In genomic region chr19:46298477-46299003, GRCh38 we compare ENCODE assay signal across 11 cellular contexts. TPM values are rescaled to one million over a fixed set of nuclear protein-coding genes. Genes with fewer than 3 reads are reported as not detected.
DNase-seq lines count a peak whose midpoint lies in the region; ATAC-seq, FAIRE-seq and TF ChIP-seq lines count a peak whose summit lies in the region.
"Had no signal": no experiment of that assay in that cellular context is flagged by ENCODE, and none has a peak within 500 bp of the region (broad histone marks: within the 10 kb centered on the region; RNA-seq: fewer than 3 reads in every experiment).

No MANE protein-coding gene starts in this region.

- H3K9me3 Mint-ChIP-seq in endothelial cell (ENCODE audit: unreplicated experiment) (no peaks in the 10 kb centered on the region), type B pancreatic cell (no peaks in the 10 kb centered on the region), glutamatergic neuron (ENCODE audit: unreplicated experiment) (no peaks in the 10 kb centered on the region)

- H3K27ac Mint-ChIP-seq in endothelial cell (ENCODE audit: unreplicated experiment) (no peak overlapping the region), type B pancreatic cell (peak overlapping the region; percentile 79), glutamatergic neuron (ENCODE audit: unreplicated experiment) (no peak overlapping the region)
- H3K27ac Mint-ChIP-seq: activated naive CD8-positive, alpha-beta T cell had no signal

- H3K4me1 Mint-ChIP-seq in endothelial cell (ENCODE audit: unreplicated experiment) (peaks cover 29% of the 10 kb centered on the region), type B pancreatic cell (ENCODE audit: unreplicated experiment) (peaks cover 17% of the 10 kb centered on the region), glutamatergic neuron (ENCODE audit: low read depth, unreplicated experiment) (no peaks in the 10 kb centered on the region)

- DNase-seq in NCI-H1092 treated with DMSO at 0.1 percent for 48 hours (lab: John Stamatoyannopoulos, UW): peak; percentile 40
- DNase-seq in NCI-H1092 (lab: John Stamatoyannopoulos, UW): no peak
- no peak for DNase-seq in endothelial cell (ENCODE audit: low spot score)
- no peak for DNase-seq in type B pancreatic cell (ENCODE audit: extremely low spot score, unreplicated experiment)
- DNase-seq in glutamatergic neuron: no peak
- no peak for DNase-seq in GM12891 (ENCODE audit: insufficient read length, low spot score)
- DNase-seq: activated CD4-positive, alpha-beta T cell treated with anti-CD3 and anti-CD28 coated beads for 1 hour had no signal

- H3K4me1 ChIP-seq in muscle layer of colon (ENCODE audit: insufficient read depth, low read length): peaks cover 49% of the 10 kb centered on the region

- H3K27me3 Mint-ChIP-seq in endothelial cell (ENCODE audit: unreplicated experiment): peaks cover 7% of the 10 kb centered on the region
- peaks cover 10% of the 10 kb centered on the region for H3K27me3 Mint-ChIP-seq in type B pancreatic cell
- H3K27me3 Mint-ChIP-seq in glutamatergic neuron (ENCODE audit: unreplicated experiment): peaks cover 3% of the 10 kb centered on the region

- H3K9ac ChIP-seq in muscle layer of colon (ENCODE audit: low read length): peak overlapping the region; percentile 49

- ATAC-seq in HG03432 (IDR thresholded peaks at IDR 0.05; ENCODE audit: unreplicated experiment): no peak

- FAIRE-seq in GM12891 (lab: Jason Lieb, UNC): no peak
- FAIRE-seq: A204.1 had no signal

- no peaks in the 10 kb centered on the region for H3K27me3 ChIP-seq in muscle layer of colon (ENCODE audit: control insufficient read depth in 1 of 2, insufficient read depth in 2 of 2, low read length in 2 of 2)

- H3K36me3 ChIP-seq in muscle layer of colon (ENCODE audit: insufficient read depth, low read length): no peaks in the 10 kb centered on the region

- H3K4me3 Mint-ChIP-seq in endothelial cell (ENCODE audit: unreplicated experiment): peak overlapping the region; percentile 42
- peak overlapping the region; percentile 70 for H3K4me3 Mint-ChIP-seq in type B pancreatic cell
- no peak overlapping the region for H3K4me3 Mint-ChIP-seq in glutamatergic neuron (ENCODE audit: unreplicated experiment)
- H3K4me3 Mint-ChIP-seq: activated naive CD8-positive, alpha-beta T cell had no signal

- TF ChIP-seq CTCF in endothelial cell (IDR thresholded peaks at IDR 0.05; ENCODE audit: unreplicated experiment): no peak
- TF ChIP-seq CTCF in type B pancreatic cell (conservative IDR thresholded peaks at IDR 0.05): no peak
- TF ChIP-seq CTCF in glutamatergic neuron (IDR thresholded peaks at IDR 0.05; ENCODE audit: partially characterized antibody, unreplicated experiment): no peak

- H3K36me3 Mint-ChIP-seq in endothelial cell (ENCODE audit: low read depth, unreplicated experiment) (peaks cover 6% of the 10 kb centered on the region), type B pancreatic cell (peaks cover 3% of the 10 kb centered on the region), glutamatergic neuron (ENCODE audit: unreplicated experiment) (no peaks in the 10 kb centered on the region)

- no peaks in the 10 kb centered on the region for H3K9me3 ChIP-seq in muscle layer of colon (ENCODE audit: low read length)

- peak overlapping the region; percentile 97 for H3K27ac ChIP-seq in muscle layer of colon (ENCODE audit: low read depth, low read length)

- peak overlapping the region; percentile 44 to 81 for H3K4me3 ChIP-seq in muscle layer of colon (ENCODE audit: low read depth in 1 of 2, low read length in 2 of 2)

- TF ChIP-seq POLR2A in GM12891 (IDR thresholded peaks at IDR 0.05; ENCODE audit: low read depth, low read length): no peak

TF ChIP-seq in GM12891, 5 proteins besides CTCF, POLR2A, EP300 and RAD21:
- TF ChIP-seq POU2F2 (IDR thresholded peaks at IDR 0.05; ENCODE audit: low read depth, low read length) (no peak), TAF1 (IDR thresholded peaks at IDR 0.05; ENCODE audit: low read depth, low read length) (no peak), SPI1 (IDR thresholded peaks at IDR 0.05; ENCODE audit: low read depth, low read length) (no peak), PAX5 (IDR thresholded peaks at IDR 0.05; ENCODE audit: insufficient read depth, low read length, severe bottlenecking) (no peak), POLR2AphosphoS5 (IDR thresholded peaks at IDR 0.05; ENCODE audit: low read depth, low read length) (no peak)

RNA-seq across cellular contexts. Expression of gene HIF3A, which starts 1.7 kb away (rescaled TPM):
- 54.2 TPM for total RNA-seq in endothelial cell (ENCODE audit: unreplicated experiment)
- total RNA-seq in type B pancreatic cell (ENCODE audit: low replicate concordance): 46.1 and 62.4 TPM in 2 replicates
- total RNA-seq in glutamatergic neuron (ENCODE audit: unreplicated experiment): 4.4 TPM
- polyA plus RNA-seq in GM12891 (2012; ENCODE audit: low read depth, missing spikeins): not detected

RNA-seq across cellular contexts. Expression of gene PPP5C, which starts 48.3 kb away (rescaled TPM):
- total RNA-seq in endothelial cell (ENCODE audit: unreplicated experiment) (66.7 TPM), type B pancreatic cell (ENCODE audit: low replicate concordance) (68.3 and 99.5 TPM in 2 replicates), glutamatergic neuron (ENCODE audit: unreplicated experiment) (85.8 TPM)
- 42.5 TPM for polyA plus RNA-seq in GM12891 (2012; ENCODE audit: low read depth, missing spikeins)
